In the genomic region with DNA sequence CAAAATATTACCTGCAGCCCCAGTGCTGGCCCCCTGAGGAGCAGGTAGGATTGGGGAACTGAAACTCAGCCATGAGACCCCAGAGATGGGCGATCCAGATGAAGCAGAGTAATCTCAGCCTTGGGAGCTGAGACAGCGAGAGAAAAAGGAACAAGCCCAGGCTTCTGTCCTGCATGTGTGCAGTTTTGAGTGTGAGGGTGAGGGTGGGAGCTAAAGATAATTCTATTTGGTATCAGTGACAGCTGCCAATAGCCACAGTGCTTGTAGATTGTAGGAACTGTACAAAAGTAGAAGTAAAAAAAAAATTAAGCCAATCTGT, we compare ENCODE assay signal across 18 cellular contexts. TPM values are rescaled to one million over a fixed set of nuclear protein-coding genes. Genes with fewer than 3 reads are reported as not detected.
DNase-seq lines count a peak whose midpoint lies in the region; ATAC-seq, FAIRE-seq and TF ChIP-seq lines count a peak whose summit lies in the region.
"Had no signal": no experiment of that assay in that cellular context is flagged by ENCODE, and none has a peak within 500 bp of the region (broad histone marks: within the 10 kb centered on the region; RNA-seq: fewer than 3 reads in every experiment).

No MANE protein-coding gene starts in this region.

- peaks cover 0 to 3% (median 0%) of the 10 kb centered on the region in 4 donors for H3K9me3 ChIP-seq in right lobe of liver
- H3K9me3 ChIP-seq in HepG2 (ENCODE audit: low read length), result no peaks in the 10 kb centered on the region
- H3K9me3 ChIP-seq in T-helper 17 cell (ENCODE audit: control insufficient read depth, low read length, poor library complexity, severe bottlenecking), result no peaks in the 10 kb centered on the region
- H3K9me3 ChIP-seq in Peyer's patch, result no peaks in the 10 kb centered on the region
- H3K9me3 ChIP-seq: esophagus muscularis mucosa had no signal

- no peak overlapping the region for H3K27ac ChIP-seq in right lobe of liver
- no peak overlapping the region for H3K27ac ChIP-seq in HepG2 (ENCODE audit: extremely low read length, insufficient read depth, low read length)
- peak overlapping the region in 1 of 4 donors; percentile 60 for H3K27ac ChIP-seq in Peyer's patch
- H3K27ac ChIP-seq: neural progenitor cell had no signal

- peaks cover 3% of the 10 kb centered on the region for H3K36me3 Mint-ChIP-seq in T-helper 17 cell (ENCODE audit: low read depth)
- H3K36me3 Mint-ChIP-seq: neural progenitor cell had no signal

- CTCF ChIA-PET in HepG2 (lab: Yijun Ruan, JAX; ENCODE audit: low intra/inter-chr PET ratio, low total read pairs), result no interaction called here

- no peak for TF ChIP-seq RAD21 in HepG2 (CRISPR knock-in tag; IDR thresholded peaks at IDR 0.05)

- ATAC-seq in right lobe of liver, result peak; percentile 18 to 51 (median 32)
- no peak for ATAC-seq in HepG2
- no peak for ATAC-seq in T-helper 17 cell
- no peak for ATAC-seq in GM21367 (IDR thresholded peaks at IDR 0.05; ENCODE audit: unreplicated experiment)
- ATAC-seq: activated T-helper 17 cell treated with anti-CD3 and anti-CD28 coated beads, Interleukin-2, amount 50 U/mL, for 72 hours; HCT116; stimulated activated naive CD8-positive, alpha-beta T cell treated with anti-CD3 and anti-CD28 coated beads, Interleukin-15, amount 100 ng/mL, for 72 hours had no signal

- H2AFZ ChIP-seq in HepG2 (ENCODE audit: low read length), result no peak overlapping the region
- H2AFZ ChIP-seq: neural progenitor cell had no signal

- H3K4me3 Mint-ChIP-seq in T-helper 17 cell, result peak overlapping the region; percentile 10
- H3K4me3 Mint-ChIP-seq: activated T-helper 17 cell treated with anti-CD3 and anti-CD28 coated beads, Interleukin-2, amount 50 U/mL, for 72 hours; neural progenitor cell; stimulated activated naive CD8-positive, alpha-beta T cell treated with anti-CD3 and anti-CD28 coated beads, Interleukin-15, amount 100 ng/mL, for 72 hours had no signal

- intact Hi-C loops in right lobe of liver (cut with DNase I) (no loop called here), HepG2 (cut with micrococcal nuclease; ENCODE audit: unreplicated experiment) (no loop called here)

- TF ChIP-seq POLR2A in right lobe of liver (IDR thresholded peaks at IDR 0.05), result no peak
- no peak for TF ChIP-seq POLR2A in HepG2 (IDR thresholded peaks at IDR 0.05; ENCODE audit: insufficient read depth in 1 of 2, low read depth in 2 of 2, low read length in 2 of 2)
- no peak for TF ChIP-seq POLR2A in Peyer's patch (IDR thresholded peaks at IDR 0.05)

- no peaks in the 10 kb centered on the region for H3K79me2 ChIP-seq in HepG2 (ENCODE audit: insufficient read depth, low read length)

- peaks cover 10% of the 10 kb centered on the region for H3K4me1 Mint-ChIP-seq in T-helper 17 cell
- H3K4me1 Mint-ChIP-seq: neural progenitor cell had no signal

- POLR2A ChIA-PET in HepG2 (lab: Yijun Ruan, JAX), result no interaction called here

- H3K4me3 ChIP-seq in right lobe of liver (peak overlapping the region in 1 of 3 donors; percentile 27), HepG2 (replicated peaks in 1 of 3; ENCODE audit: insufficient read depth in 1 of 3, low read depth in 2 of 3, low read length in 3 of 3) (no peak overlapping the region), Peyer's patch (peak overlapping the region in 1 of 4 donors; percentile 7)
- H3K4me3 ChIP-seq: MG63, neural progenitor cell had no signal

- H3K4me1 ChIP-seq in right lobe of liver, result peaks cover 0 to 12% (median 0%) of the 10 kb centered on the region in 4 donors
- H3K4me1 ChIP-seq in HepG2 (ENCODE audit: insufficient read depth, low read length), result no peaks in the 10 kb centered on the region
- H3K4me1 ChIP-seq in Peyer's patch, result peaks cover 0 to 9% (median 2%) of the 10 kb centered on the region in 4 donors

- in situ Hi-C loops in HepG2 (cut with HindIII; ENCODE audit: extremely low pct_ligation_motif_present, low pct_unique_long_range_greater_than_20kb), result no loop called here

- H3K27ac Mint-ChIP-seq in T-helper 17 cell, result no peak overlapping the region
- H3K27ac Mint-ChIP-seq: neural progenitor cell; stimulated activated naive CD8-positive, alpha-beta T cell treated with anti-CD3 and anti-CD28 coated beads, Interleukin-15, amount 100 ng/mL, for 72 hours had no signal

- BruUV-seq in HepG2 (replicated peaks; lab: Mats Ljungman, UMichigan), result no TSS peak

- no peak overlapping the region for H3K9ac ChIP-seq in HepG2 (ENCODE audit: insufficient read depth, low read depth, low read length)
- H3K9ac ChIP-seq: neural progenitor cell had no signal

- peaks cover 13% of the 10 kb centered on the region for H3K27me3 Mint-ChIP-seq in T-helper 17 cell

- H3K27me3 ChIP-seq in right lobe of liver, result no peaks in the 10 kb centered on the region
- H3K27me3 ChIP-seq in HepG2 (ENCODE audit: control insufficient read depth in 1 of 2, insufficient read depth in 2 of 2, low read length in 2 of 2), result no peaks in the 10 kb centered on the region
- no peaks in the 10 kb centered on the region for H3K27me3 ChIP-seq in Peyer's patch
- H3K27me3 ChIP-seq: esophagus muscularis mucosa, MG63, neural progenitor cell had no signal

- no peak for TF ChIP-seq CTCF in right lobe of liver (IDR thresholded peaks at IDR 0.05)
- TF ChIP-seq CTCF in HepG2 (CRISPR knock-in tag; IDR thresholded peaks at IDR 0.05), result no peak
- no peak for TF ChIP-seq CTCF in Peyer's patch (IDR thresholded peaks at IDR 0.05)

- WGBS in right lobe of liver (ENCODE audit: insufficient coverage, low coverage, low lambda C conversion rate, missing lambda C conversion rate), result 54% methylated on average over 2 of the region's 2 CpGs
- WGBS in HepG2 (ENCODE audit: low lambda C conversion rate), result 78% methylated on average over 2 of the region's 2 CpGs

- no peak for DNase-seq in right lobe of liver
- no peak for DNase-seq in HepG2 (ENCODE audit: low spot score)
- no peak for DNase-seq in T-helper 17 cell
- peak; percentile 65 for DNase-seq in medulla oblongata (ENCODE audit: extremely low spot score)
- no peak for DNase-seq in NCI-H774 (lab: John Stamatoyannopoulos, UW)
- no peak for DNase-seq in Peyer's patch
- DNase-seq in NCI-H526 (lab: John Stamatoyannopoulos, UW), result no peak
- DNase-seq: activated CD4-positive, alpha-beta T cell treated with anti-CD3 and anti-CD28 coated beads, Interleukin-2, amount 50 U/mL, for 1 hour; cortex of kidney; MG63; stimulated activated naive CD8-positive, alpha-beta T cell treated with anti-CD3 and anti-CD28 coated beads, Interleukin-15, amount 100 ng/mL, for 72 hours had no signal

- TF ChIP-seq EP300 in HepG2 (IDR thresholded peaks at IDR 0.05; ENCODE audit: low read depth in 2 of 2, low read length in 2 of 2) (no peak), HepG2 (CRISPR knock-in tag; IDR thresholded peaks at IDR 0.05; ENCODE audit: borderline replicate concordance) (no peak)

- no peaks in the 10 kb centered on the region for H3K36me3 ChIP-seq in right lobe of liver
- no peaks in the 10 kb centered on the region for H3K36me3 ChIP-seq in HepG2 (replicated peaks in 1 of 2; ENCODE audit: control insufficient read depth in 1 of 2, insufficient read depth in 2 of 2, low read length in 2 of 2)
- H3K36me3 ChIP-seq in Peyer's patch, result no peaks in the 10 kb centered on the region
- H3K36me3 ChIP-seq: esophagus muscularis mucosa, MG63, neural progenitor cell had no signal

- no peak overlapping the region for H3K4me2 ChIP-seq in HepG2 (ENCODE audit: low read depth, low read length)
- H3K4me2 ChIP-seq: neural progenitor cell had no signal

- H4K20me1 ChIP-seq in HepG2 (ENCODE audit: insufficient read depth, low read length), result no peaks in the 10 kb centered on the region

- FAIRE-seq in HepG2 (lab: Jason Lieb, UNC), result no peak
- FAIRE-seq: D721Med had no signal

TF ChIP-seq in HepG2, 621 proteins besides CTCF, POLR2A, EP300 and RAD21 (continues in another document):
- no peak for TF ChIP-seq RBFOX2 (IDR thresholded peaks at IDR 0.05; ENCODE audit: low read depth, low read length)
- TF ChIP-seq, protein P1, sequence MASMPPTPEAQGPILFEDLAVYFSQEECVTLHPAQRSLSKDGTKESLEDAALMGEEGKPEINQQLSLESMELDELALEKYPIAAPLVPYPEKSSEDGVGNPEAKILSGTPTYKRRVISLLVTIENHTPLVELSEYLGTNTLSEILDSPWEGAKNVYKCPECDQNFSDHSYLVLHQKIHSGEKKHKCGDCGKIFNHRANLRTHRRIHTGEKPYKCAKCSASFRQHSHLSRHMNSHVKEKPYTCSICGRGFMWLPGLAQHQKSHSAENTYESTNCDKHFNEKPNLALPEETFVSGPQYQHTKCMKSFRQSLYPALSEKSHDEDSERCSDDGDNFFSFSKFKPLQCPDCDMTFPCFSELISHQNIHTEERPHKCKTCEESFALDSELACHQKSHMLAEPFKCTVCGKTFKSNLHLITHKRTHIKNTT (CRISPR knock-in tag; IDR thresholded peaks at IDR 0.05), result no peak
- TF ChIP-seq KLF9 (CRISPR knock-in tag; IDR thresholded peaks at IDR 0.05; ENCODE audit: low read depth), result no peak

RNA-seq across cellular contexts. Expression of a gene that starts 5.9 kb away (rescaled TPM):
- total RNA-seq in right lobe of liver (10 to 100 TPM in 1 of 6 experiments, 1 to 10 TPM in 5; 4.5 to 10.1 (median 6.7) TPM), HepG2 (2016; rRNA removed; fragmentation: Illumina TruSeq; extraction: Trizol) (0.18 and 0.69 TPM in 2 replicates), T-helper 17 cell (1 to 10 TPM in 1 of 2 donors, under 1 TPM in 1; 0.86 to 1.1 TPM), Peyer's patch (10 to 100 TPM in 2 of 4 donors, 1 to 10 TPM in 2; 1.4 to 13.2 (median 8.7) TPM)
- 0.44 and 0.81 TPM in 2 replicates for total RNA-seq in HepG2 (2016; cell fraction: cytosol; rRNA removed; fragmentation: Illumina TruSeq; extraction: Trizol; ENCODE audit: low read depth)
- 0.34 and 1.0 TPM in 2 replicates for total RNA-seq in HepG2 (2016; cell fraction: insoluble cytoplasmic fraction; rRNA removed; fragmentation: Illumina TruSeq; extraction: Trizol)
- 0.28 and 0.45 TPM in 2 replicates for total RNA-seq in HepG2 (2016; cell fraction: membrane; rRNA removed; fragmentation: Illumina TruSeq; extraction: Trizol)
- 1.9 and 2.8 TPM in 2 replicates for total RNA-seq in HepG2 (2016; cell fraction: nucleus; rRNA removed; fragmentation: Illumina TruSeq; extraction: Trizol)
- polyA plus RNA-seq in HepG2 (2011; rRNA removed), result 0.24 and 0.42 TPM in 2 replicates
- 0.04 and 0.07 TPM in 2 replicates for polyA plus RNA-seq in HepG2 (2011; cell fraction: cytosol; rRNA removed)
- 0.61 and 0.71 TPM in 2 replicates for polyA plus RNA-seq in HepG2 (2011; cell fraction: nucleus; rRNA removed)
- 0.47 and 0.58 TPM in 2 replicates for polyA plus RNA-seq in HepG2 (2012)
- 0.08 and 0.16 TPM in 2 replicates for polyA plus RNA-seq in HepG2 (2016; cell fraction: cytosol; fragmentation: Illumina TruSeq; extraction: Trizol; ENCODE audit: low read depth)
- polyA plus RNA-seq in HepG2 (2016; cell fraction: insoluble cytoplasmic fraction; fragmentation: Illumina TruSeq; extraction: Trizol; ENCODE audit: low read depth), result 0.27 and 0.29 TPM in 2 replicates
- polyA plus RNA-seq in HepG2 (2016; cell fraction: membrane; fragmentation: Illumina TruSeq; extraction: Trizol; ENCODE audit: low read depth), result 0.10 and 0.19 TPM in 2 replicates
- polyA plus RNA-seq in HepG2 (2016; cell fraction: nucleus; fragmentation: Illumina TruSeq; extraction: Trizol; ENCODE audit: insufficient read depth, low read depth), result 1.00 and 1.2 TPM in 2 replicates
- 0.36 and 21.5 TPM in 2 replicates for polyA minus RNA-seq in HepG2 (2011; rRNA and poly(A)+ RNA removed; ENCODE audit: low replicate concordance)
- 0.79 TPM in 1 of 2 replicates, not detected in the other for polyA minus RNA-seq in HepG2 (2011; cell fraction: cytosol; rRNA and poly(A)+ RNA removed)
- 2.0 and 2.4 TPM in 2 replicates for polyA minus RNA-seq in HepG2 (2011; cell fraction: nucleus; rRNA and poly(A)+ RNA removed)
- total RNA-seq: OCI-LY7 had no signal

Comparison
In these comparisons a context has a peak if more than half of its experiments do, and no peak if none do; other contexts are left out.
1. ATAC-seq: peak in right lobe of liver (4 of 4); none in HepG2 (single experiment), T-helper 17 cell (single experiment) and GM21367 (single experiment).